In genomic region chr5:88203977-88204735, GRCh38 we compare ENCODE assay signal across 9 cellular contexts.
A peak's percentile ranks its signal among the peaks of the same experiment; 100 is the strongest.
DNase-seq lines count a peak whose midpoint lies in the region; ATAC-seq and TF ChIP-seq lines count a peak whose summit lies in the region.
"Had no signal": no experiment of that assay in that cellular context is flagged by ENCODE, and none has a peak within 500 bp of the region (broad histone marks: within the 10 kb centered on the region; RNA-seq: fewer than 3 reads in every experiment).

No MANE protein-coding gene starts in this region.

- POLR2A ChIA-PET in CD8-positive, alpha-beta T cell (lab: Charles Lee): interaction anchor here (0.7 to 0.8 kb wide), 2 partner anchors 485 to 1885 kb away, joined by 3 to 5 read pairs; no protein-coding TSS in a partner anchor

- H3K36me3 ChIP-seq in CD8-positive, alpha-beta T cell (ENCODE audit: insufficient read depth, low read length): no peaks in the 10 kb centered on the region
- H3K36me3 ChIP-seq in mesodermal cell (ENCODE audit: control insufficient read depth, insufficient read depth, low read length): peaks cover 4% of the 10 kb centered on the region
- no peaks in the 10 kb centered on the region for H3K36me3 ChIP-seq in uterus
- no peaks in the 10 kb centered on the region for H3K36me3 ChIP-seq in ovary

- 71 to 73% methylated on average over 2 of the region's 5 CpGs for WGBS in mesodermal cell (ENCODE audit: insufficient coverage in 2 of 2), 2 experiments
- 77 to 81% (median 78%) methylated on average over 5 of the region's 5 CpGs for WGBS in ovary, 3 donors

- H3K4me1 Mint-ChIP-seq in CD8-positive, alpha-beta T cell (ENCODE audit: low read depth): peaks cover 14% of the 10 kb centered on the region
- peaks cover 15% of the 10 kb centered on the region for H3K4me1 Mint-ChIP-seq in activated T-cell treated with anti-CD3 and anti-CD28 coated beads, Interleukin-2, amount 50 U/mL, for 24 hours (ENCODE audit: low read depth)

- CTCF ChIA-PET in CD8-positive, alpha-beta T cell (lab: Charles Lee): no interaction called here

- peak; percentile 12 to 69 (median 32) for DNase-seq in CD8-positive, alpha-beta T cell
- no peak for DNase-seq in activated T-cell treated with anti-CD3 and anti-CD28 coated beads, Interleukin-2, amount 50 U/mL, for 24 hours
- DNase-seq in uterus: no peak
- DNase-seq in coronary artery (ENCODE audit: low spot score): no peak
- no peak for DNase-seq in Kasumi-1 (lab: John Stamatoyannopoulos, UW)
- DNase-seq in ovary: no peak
- DNase-seq: NCI-H446 treated with DMSO at 0.1 percent for 48 hours had no signal

- no peaks in the 10 kb centered on the region for H3K9me3 ChIP-seq in CD8-positive, alpha-beta T cell (ENCODE audit: low read length)
- H3K9me3 ChIP-seq in mesodermal cell (ENCODE audit: control insufficient read depth, low read length) (no peaks in the 10 kb centered on the region), uterus (no peaks in the 10 kb centered on the region), ovary (no peaks in the 10 kb centered on the region)

- H3K36me3 Mint-ChIP-seq in CD8-positive, alpha-beta T cell: peaks cover 61% of the 10 kb centered on the region
- H3K36me3 Mint-ChIP-seq in activated T-cell treated with anti-CD3 and anti-CD28 coated beads, Interleukin-2, amount 50 U/mL, for 24 hours (ENCODE audit: low read depth): peaks cover 87% of the 10 kb centered on the region

- H3K27me3 ChIP-seq in CD8-positive, alpha-beta T cell (ENCODE audit: insufficient read depth, low read length): no peaks in the 10 kb centered on the region
- H3K27me3 ChIP-seq in uterus (no peaks in the 10 kb centered on the region), ovary (no peaks in the 10 kb centered on the region)

- no peak overlapping the region for H3K4me3 ChIP-seq in CD8-positive, alpha-beta T cell (ENCODE audit: low read depth, low read length)
- H3K4me3 ChIP-seq in mesodermal cell (ENCODE audit: extremely low read depth, insufficient read depth, low read length, poor library complexity, severe bottlenecking) (no peak overlapping the region), uterus (no peak overlapping the region), coronary artery (no peak overlapping the region), ovary (no peak overlapping the region)

- TF ChIP-seq CTCF in CD8-positive, alpha-beta T cell (IDR thresholded peaks at IDR 0.05): no peak
- TF ChIP-seq CTCF in uterus (IDR thresholded peaks at IDR 0.05): no peak
- no peak for TF ChIP-seq CTCF in coronary artery (IDR thresholded peaks at IDR 0.05)
- TF ChIP-seq CTCF in ovary (IDR thresholded peaks at IDR 0.05): no peak

- ATAC-seq in CD8-positive, alpha-beta T cell: peak; percentile 94
- peak; percentile 95 for ATAC-seq in HG02885 (IDR thresholded peaks at IDR 0.05; ENCODE audit: poor library complexity, unreplicated experiment)

- no peak for TF ChIP-seq EP300 in ovary (IDR thresholded peaks at IDR 0.05)

- peak overlapping the region; percentile 88 for H3K27ac Mint-ChIP-seq in CD8-positive, alpha-beta T cell
- peak overlapping the region; percentile 85 for H3K27ac Mint-ChIP-seq in activated T-cell treated with anti-CD3 and anti-CD28 coated beads, Interleukin-2, amount 50 U/mL, for 24 hours

- H3K9me3 Mint-ChIP-seq in CD8-positive, alpha-beta T cell: no peaks in the 10 kb centered on the region
- no peaks in the 10 kb centered on the region for H3K9me3 Mint-ChIP-seq in activated T-cell treated with anti-CD3 and anti-CD28 coated beads, Interleukin-2, amount 50 U/mL, for 24 hours

- peak overlapping the region; percentile 26 for H3K27ac ChIP-seq in CD8-positive, alpha-beta T cell (ENCODE audit: low read depth, low read length)
- peak overlapping the region; percentile 13 for H3K27ac ChIP-seq in mesodermal cell (ENCODE audit: low read depth, low read length, severe bottlenecking)
- H3K27ac ChIP-seq in uterus: no peak overlapping the region
- no peak overlapping the region for H3K27ac ChIP-seq in coronary artery
- H3K27ac ChIP-seq in ovary: no peak overlapping the region

- no peaks in the 10 kb centered on the region for H3K4me1 ChIP-seq in CD8-positive, alpha-beta T cell (ENCODE audit: insufficient read depth, low read length)
- H3K4me1 ChIP-seq in mesodermal cell (ENCODE audit: control insufficient read depth, insufficient read depth, low read length, poor library complexity, severe bottlenecking): no peaks in the 10 kb centered on the region
- no peaks in the 10 kb centered on the region for H3K4me1 ChIP-seq in uterus
- H3K4me1 ChIP-seq in ovary (ENCODE audit: insufficient read depth): no peaks in the 10 kb centered on the region

- TF ChIP-seq POLR2A in uterus (IDR thresholded peaks at IDR 0.05): no peak
- TF ChIP-seq POLR2A in ovary (IDR thresholded peaks at IDR 0.05): no peak

- no peaks in the 10 kb centered on the region for H3K27me3 Mint-ChIP-seq in CD8-positive, alpha-beta T cell (ENCODE audit: low read depth)
- H3K27me3 Mint-ChIP-seq in activated T-cell treated with anti-CD3 and anti-CD28 coated beads, Interleukin-2, amount 50 U/mL, for 24 hours: no peaks in the 10 kb centered on the region

- intact Hi-C loops in CD8-positive, alpha-beta T cell (cut with DNase I, micrococcal nuclease): loop anchor here in 1 of 2 experiments (2.0 kb wide), 1 partner anchor 65 kb away; the partner anchor contains the start of gene TMEM161B
- intact Hi-C loops in uterus (cut with DNase I; ENCODE audit: low total_unique reads): no loop called here
- intact Hi-C loops in ovary (cut with DNase I): no loop called here

- H3K4me3 Mint-ChIP-seq in CD8-positive, alpha-beta T cell: peak overlapping the region; percentile 60
- H3K4me3 Mint-ChIP-seq in activated T-cell treated with anti-CD3 and anti-CD28 coated beads, Interleukin-2, amount 50 U/mL, for 24 hours: peak overlapping the region; percentile 21

Comparison
In these comparisons a context has a peak if more than half of its experiments do, and no peak if none do; other contexts are left out.
1. DNase-seq: peak in CD8-positive, alpha-beta T cell (7 of 7); none in activated T-cell treated with anti-CD3 and anti-CD28 coated beads, Interleukin-2, amount 50 U/mL, for 24 hours (single experiment), uterus (0 of 2), coronary artery (single experiment), Kasumi-1 (0 of 2) and ovary (0 of 5).
2. H3K27ac ChIP-seq: peak in CD8-positive, alpha-beta T cell (single experiment) and mesodermal cell (single experiment); none in uterus (0 of 2), coronary artery (0 of 2) and ovary (0 of 2).